ENCODE assay signal across 1 cellular context in genomic region chr6:90118581-90118980, GRCh38.
TF ChIP-seq lines count a peak whose summit lies in the region.

No MANE protein-coding gene starts in this region.

TF ChIP-seq in endothelial cell of umbilical vein, 7 proteins besides CTCF, POLR2A, EP300 and RAD21:
- TF ChIP-seq MAX (IDR thresholded peaks at IDR 0.05; ENCODE audit: insufficient read depth, insufficient read length) (no peak), JUN (IDR thresholded peaks at IDR 0.05; ENCODE audit: borderline replicate concordance, insufficient read depth, insufficient read length, low read depth) (no peak), FOS (IDR thresholded peaks at IDR 0.05; ENCODE audit: borderline replicate concordance, insufficient read depth, low read length) (no peak)
